ENCODE assay signal across 25 cellular contexts in genomic region chr10:103246328-103246727, GRCh38. TPM values are rescaled to one million over a fixed set of nuclear protein-coding genes. Genes with fewer than 3 reads are reported as not detected.
DNase-seq lines count a peak whose midpoint lies in the region; ATAC-seq and TF ChIP-seq lines count a peak whose summit lies in the region.
"Had no signal": no experiment of that assay in that cellular context is flagged by ENCODE, and none has a peak within 500 bp of the region (broad histone marks: within the 10 kb centered on the region; RNA-seq: fewer than 3 reads in every experiment).

No MANE protein-coding gene starts in this region.

- intact Hi-C loops in Panc1 (cut with micrococcal nuclease; ENCODE audit: unreplicated experiment), result loop anchor here (10.0 kb wide), 1 partner anchor 132 kb away; no protein-coding TSS in a partner anchor

- H3K9me3 ChIP-seq in Panc1 (ENCODE audit: control insufficient read depth, insufficient read depth, low read depth, low read length), result no peaks in the 10 kb centered on the region
- H3K9me3 ChIP-seq: MG63, vagina had no signal

- BruUV-seq in Panc1 (replicated peaks; lab: Mats Ljungman, UMichigan), result no TSS peak

- DNase-seq in NCI-H82 (lab: John Stamatoyannopoulos, UW) (peak; percentile 17), NCI-H82 treated with DMSO at 0.1 percent for 48 hours (lab: John Stamatoyannopoulos, UW; ENCODE audit: unreplicated experiment) (no peak), Panc1 (ENCODE audit: low read depth, low spot score) (no peak), chondrocyte (ENCODE audit: low spot score) (no peak), osteocyte (ENCODE audit: extremely low spot score, unreplicated experiment) (no peak), NCI-H2227 treated with DMSO at 0.1 percent for 48 hours (lab: John Stamatoyannopoulos, UW) (no peak), NAMALWA (ENCODE audit: low spot score) (no peak)
- no peak for DNase-seq in stimulated activated CD4-positive, alpha-beta T cell treated with anti-CD3 and anti-CD28 coated beads, Interleukin-4, amount 100 ng/mL, for 24 hours
- DNase-seq: activated naive CD4-positive, alpha-beta T cell treated with anti-CD3 and anti-CD28 coated beads, Interleukin-2, amount 50 U/mL, for 16 hours; activated T-cell treated with anti-CD3 and anti-CD28 coated beads, Interleukin-2, amount 50 U/mL, for 24 hours; aorta; cortex of kidney; DMS79 treated with DMSO at 0.1 percent for 48 hours; foreskin melanocyte; hypothalamus; islet precursor cell; MG63; NCI-H146; NCI-H774; stimulated activated CD4-positive, alpha-beta T cell treated with anti-CD3 and anti-CD28 coated beads, Interleukin-12 subunit alpha, Interleukin-12 subunit beta, amount 100 ng/mL, for 4 hours; T-helper 9 cell had no signal

- no peaks in the 10 kb centered on the region for H3K27me3 Mint-ChIP-seq in chondrocyte (ENCODE audit: low read depth)
- peaks cover 13% of the 10 kb centered on the region for H3K27me3 Mint-ChIP-seq in osteocyte (ENCODE audit: unreplicated experiment)

- H3K36me3 Mint-ChIP-seq in chondrocyte (ENCODE audit: low read depth) (no peaks in the 10 kb centered on the region), osteocyte (ENCODE audit: unreplicated experiment) (no peaks in the 10 kb centered on the region)

- no peak overlapping the region for H3K27ac ChIP-seq in Panc1 (ENCODE audit: low read length)
- H3K27ac ChIP-seq: vagina had no signal

- no peak for ATAC-seq in Panc1
- ATAC-seq: activated CD4-positive, CD25-positive, alpha-beta regulatory T cell treated with anti-CD3 and anti-CD28 coated beads, Interleukin-2, amount 50 U/mL, for 24 hours had no signal

- H3K4me3 Mint-ChIP-seq in chondrocyte (ENCODE audit: unreplicated experiment) (no peak overlapping the region), osteocyte (ENCODE audit: unreplicated experiment) (no peak overlapping the region)
- H3K4me3 Mint-ChIP-seq: activated T-cell treated with anti-CD3 and anti-CD28 coated beads, Interleukin-2, amount 50 U/mL, for 24 hours had no signal

- peaks cover 12% of the 10 kb centered on the region for H3K4me1 ChIP-seq in Panc1 (ENCODE audit: control insufficient read depth, insufficient read depth, low read length)
- H3K4me1 ChIP-seq: vagina had no signal

- no peaks in the 10 kb centered on the region for H3K36me3 ChIP-seq in Panc1 (ENCODE audit: control insufficient read depth, insufficient read depth, low read length)
- H3K36me3 ChIP-seq: MG63, vagina had no signal

- H3K27me3 ChIP-seq in Panc1 (ENCODE audit: control insufficient read depth, insufficient read depth, low read length), result no peaks in the 10 kb centered on the region
- H3K27me3 ChIP-seq: MG63, vagina had no signal

- H3K9me3 Mint-ChIP-seq in chondrocyte (ENCODE audit: low read depth), result peaks cover 2% of the 10 kb centered on the region
- H3K9me3 Mint-ChIP-seq in osteocyte (ENCODE audit: unreplicated experiment), result no peaks in the 10 kb centered on the region

- H3K4me1 Mint-ChIP-seq in chondrocyte (ENCODE audit: low read depth) (peaks cover 13% of the 10 kb centered on the region), osteocyte (ENCODE audit: unreplicated experiment) (peaks cover 16% of the 10 kb centered on the region)

- H3K27ac Mint-ChIP-seq in chondrocyte (ENCODE audit: unreplicated experiment) (no peak overlapping the region), osteocyte (ENCODE audit: unreplicated experiment) (no peak overlapping the region)
- H3K27ac Mint-ChIP-seq: activated T-cell treated with anti-CD3 and anti-CD28 coated beads, Interleukin-2, amount 50 U/mL, for 24 hours had no signal

- in situ Hi-C loops in Panc1 (cut with HindIII; ENCODE audit: low pct_unique_long_range_greater_than_20kb, low sequenced_read_pairs), result no loop called here

- POLR2A ChIA-PET in Panc1 (lab: Charles Lee), result no interaction called here

- no peak overlapping the region for H3K4me3 ChIP-seq in Panc1 (ENCODE audit: low read depth in 2 of 2, low read length in 2 of 2)
- H3K4me3 ChIP-seq: lung, MG63, vagina had no signal

- CTCF ChIA-PET in Panc1 (lab: Charles Lee), result interaction anchor here (0.7 kb wide), 1 partner anchor 242 kb away, joined by 3 read pairs; no protein-coding TSS in a partner anchor

- TF ChIP-seq CTCF in Panc1 (IDR thresholded peaks at IDR 0.05), result peak; percentile 50
- TF ChIP-seq CTCF in chondrocyte (IDR thresholded peaks at IDR 0.05), result peak; percentile 41
- peak; percentile 27 for TF ChIP-seq CTCF in osteocyte (IDR thresholded peaks at IDR 0.05)

RNA-seq across cellular contexts. Expression of gene RPEL1, which starts 0.6 kb away (rescaled TPM):
- total RNA-seq in Panc1 (2021; ENCODE audit: unreplicated experiment) (0.10 TPM), chondrocyte (not detected in 3 replicates), osteocyte (not detected in 2 replicates)
- 0.19 TPM for polyA plus RNA-seq in Panc1 (2012; ENCODE audit: insufficient read length)
- total RNA-seq: aorta, lung, subcutaneous adipose tissue, vagina had no signal
- polyA plus RNA-seq: aorta, lung had no signal

RNA-seq across cellular contexts. Expression of gene INA, which starts 30.6 kb away (rescaled TPM):
- total RNA-seq in Panc1 (2021; ENCODE audit: unreplicated experiment), result 0.08 TPM
- polyA plus RNA-seq in Panc1 (2012; ENCODE audit: insufficient read length), result 0.16 TPM
- 10.4 to 31.1 TPM (median 30.1 TPM) in 3 replicates for total RNA-seq in chondrocyte
- 2.4 and 2.5 TPM in 2 replicates for total RNA-seq in osteocyte
- total RNA-seq: aorta, subcutaneous adipose tissue had no signal

RNA-seq across cellular contexts. Expression of gene NT5C2, which starts 53.3 kb away (rescaled TPM):
- total RNA-seq in Panc1 (2021; ENCODE audit: unreplicated experiment), result 150 TPM
- 85.3 TPM for polyA plus RNA-seq in Panc1 (2012; ENCODE audit: insufficient read length)
- total RNA-seq in chondrocyte, result 73.5 to 81.0 TPM (median 78.7 TPM) in 3 replicates
- total RNA-seq in osteocyte, result 64.0 and 68.2 TPM in 2 replicates
